ENCODE assay signal across 27 cellular contexts in genomic region chr18:34938102-34938501, GRCh38.
DNase-seq lines count a peak whose midpoint lies in the region; ATAC-seq, FAIRE-seq and TF ChIP-seq lines count a peak whose summit lies in the region.
"Had no signal": no experiment of that assay in that cellular context is flagged by ENCODE, and none has a peak within 500 bp of the region (broad histone marks: within the 10 kb centered on the region; RNA-seq: fewer than 3 reads in every experiment).

No MANE protein-coding gene starts in this region.

- intact Hi-C loops in HepG2 (cut with micrococcal nuclease; ENCODE audit: unreplicated experiment) (no loop called here), right lobe of liver (cut with DNase I) (no loop called here), psoas muscle (cut with DNase I) (no loop called here)

- no peak overlapping the region for H3K9ac ChIP-seq in HepG2 (ENCODE audit: insufficient read depth, low read depth, low read length)
- H3K9ac ChIP-seq: BLaER1 had no signal

- H3K4me3 ChIP-seq in HepG2 (replicated peaks in 1 of 3; ENCODE audit: insufficient read depth in 1 of 3, low read depth in 2 of 3, low read length in 3 of 3) (no peak overlapping the region), right lobe of liver (no peak overlapping the region), psoas muscle (no peak overlapping the region)
- H3K4me3 ChIP-seq: BLaER1, GM12878 had no signal

- no peaks in the 10 kb centered on the region for H4K20me1 ChIP-seq in HepG2 (ENCODE audit: insufficient read depth, low read length)
- H4K20me1 ChIP-seq: BLaER1 had no signal

- CTCF ChIA-PET in HepG2 (lab: Yijun Ruan, JAX; ENCODE audit: low intra/inter-chr PET ratio, low total read pairs): no interaction called here

- no peaks in the 10 kb centered on the region for H3K27me3 ChIP-seq in HepG2 (ENCODE audit: control insufficient read depth in 1 of 2, insufficient read depth in 2 of 2, low read length in 2 of 2)
- H3K27me3 ChIP-seq in right lobe of liver: no peaks in the 10 kb centered on the region
- no peaks in the 10 kb centered on the region for H3K27me3 ChIP-seq in psoas muscle (ENCODE audit: insufficient read depth in 3 of 3, low read length in 2 of 3)
- H3K27me3 ChIP-seq: BE2C, BLaER1 had no signal

- no peak for TF ChIP-seq RAD21 in HepG2 (CRISPR knock-in tag; IDR thresholded peaks at IDR 0.05)

- WGBS in HepG2 (ENCODE audit: low lambda C conversion rate): 93% methylated on average over 1 of the region's 1 CpG
- WGBS in right lobe of liver (ENCODE audit: insufficient coverage, low coverage, low lambda C conversion rate, missing lambda C conversion rate): 93% methylated on average over 1 of the region's 1 CpG
- 100% methylated on average over 1 of the region's 1 CpG for WGBS in psoas muscle, 3 donors

- TF ChIP-seq CTCF in HepG2 (CRISPR knock-in tag; IDR thresholded peaks at IDR 0.05): no peak
- no peak for TF ChIP-seq CTCF in right lobe of liver (IDR thresholded peaks at IDR 0.05)
- TF ChIP-seq CTCF in psoas muscle (IDR thresholded peaks at IDR 0.05): no peak

- in situ Hi-C loops in HepG2 (cut with HindIII; ENCODE audit: extremely low pct_ligation_motif_present, low pct_unique_long_range_greater_than_20kb): no loop called here

- peak overlapping the region; percentile 72 for H2AFZ ChIP-seq in HepG2 (ENCODE audit: low read length)

- no peak for TF ChIP-seq EP300 in HepG2 (IDR thresholded peaks at IDR 0.05; ENCODE audit: low read depth in 2 of 2, low read length in 2 of 2)
- TF ChIP-seq EP300 in HepG2 (CRISPR knock-in tag; IDR thresholded peaks at IDR 0.05; ENCODE audit: borderline replicate concordance): no peak

- ATAC-seq in HepG2: no peak
- ATAC-seq in right lobe of liver: no peak
- peak in 3 of 4 donors; percentile 52 to 73 (median 70) for ATAC-seq in psoas muscle
- ATAC-seq: GM12878 had no signal

- H3K79me2 ChIP-seq in HepG2 (ENCODE audit: insufficient read depth, low read length): no peaks in the 10 kb centered on the region

- no peak overlapping the region for H3K27ac ChIP-seq in HepG2 (ENCODE audit: extremely low read length, insufficient read depth, low read length)
- H3K27ac ChIP-seq in right lobe of liver: no peak overlapping the region
- peak overlapping the region; percentile 60 for H3K27ac ChIP-seq in psoas muscle
- H3K27ac ChIP-seq: BLaER1 had no signal

- H3K4me2 ChIP-seq in HepG2 (ENCODE audit: low read depth, low read length): no peak overlapping the region
- H3K4me2 ChIP-seq: BLaER1 had no signal

- TF ChIP-seq POLR2A in HepG2 (IDR thresholded peaks at IDR 0.05; ENCODE audit: insufficient read depth in 1 of 2, low read depth in 2 of 2, low read length in 2 of 2) (no peak), right lobe of liver (IDR thresholded peaks at IDR 0.05) (no peak), H54 (IDR thresholded peaks at IDR 0.05; ENCODE audit: low read depth, low read length) (no peak)

- POLR2A ChIA-PET in HepG2 (lab: Yijun Ruan, JAX): interaction anchor here (0.8 to 0.9 kb wide), 2 partner anchors 9 to 24 kb away, joined by 3 to 4 read pairs; no protein-coding TSS in a partner anchor

- H3K4me1 ChIP-seq in HepG2 (ENCODE audit: insufficient read depth, low read length) (peaks cover 15% of the 10 kb centered on the region), right lobe of liver (no peaks in the 10 kb centered on the region), psoas muscle (peaks cover 19% of the 10 kb centered on the region)
- H3K4me1 ChIP-seq: BE2C, BLaER1 had no signal

- DNase-seq in HepG2 (ENCODE audit: low spot score) (no peak), right lobe of liver (no peak), foreskin melanocyte (peak; percentile 11), psoas muscle (no peak), NCI-H526 (lab: John Stamatoyannopoulos, UW) (no peak), H54 (ENCODE audit: insufficient read length, low spot score) (no peak), T-helper 2 cell (no peak)
- DNase-seq: 8988T; ACHN; BE2C; C1 segment of cervical spinal cord; CD4-positive, alpha-beta memory T cell; CD4-positive, CD25-positive, alpha-beta regulatory T cell; CD8-positive, alpha-beta memory T cell; COR-L47; DMS 273 treated with DMSO at 0.1 percent for 48 hours; DMS153; DMS53; DMS79; DND-41; EL; GDM1 had no signal

- no peaks in the 10 kb centered on the region for H3K9me3 ChIP-seq in HepG2 (ENCODE audit: low read length)
- H3K9me3 ChIP-seq in right lobe of liver: no peaks in the 10 kb centered on the region
- H3K9me3 ChIP-seq in psoas muscle: no peaks in the 10 kb centered on the region
- H3K9me3 ChIP-seq: BE2C, BLaER1 had no signal

- FAIRE-seq in HepG2 (lab: Jason Lieb, UNC): no peak
- FAIRE-seq in H54 (lab: Jason Lieb, UNC): no peak
- FAIRE-seq: A204.1, GM12892, GM18507 had no signal

- no peaks in the 10 kb centered on the region for H3K36me3 ChIP-seq in HepG2 (replicated peaks in 1 of 2; ENCODE audit: control insufficient read depth in 1 of 2, insufficient read depth in 2 of 2, low read length in 2 of 2)
- no peaks in the 10 kb centered on the region for H3K36me3 ChIP-seq in right lobe of liver
- H3K36me3 ChIP-seq in psoas muscle (ENCODE audit: insufficient read depth in 1 of 2, low read depth in 1 of 2): no peaks in the 10 kb centered on the region
- H3K36me3 ChIP-seq: BE2C, BLaER1 had no signal

- BruUV-seq in HepG2 (replicated peaks; lab: Mats Ljungman, UMichigan): no TSS peak

TF ChIP-seq in HepG2, 621 proteins besides CTCF, POLR2A, EP300 and RAD21 (continues in another document):
- TF ChIP-seq NFE2L2 (IDR thresholded peaks at IDR 0.05; ENCODE audit: low read length) (no peak), THAP11 (CRISPR knock-in tag; IDR thresholded peaks at IDR 0.05) (no peak), ZNF75D (CRISPR knock-in tag; IDR thresholded peaks at IDR 0.05; ENCODE audit: borderline replicate concordance) (no peak), ZNF354B (CRISPR knock-in tag; IDR thresholded peaks at IDR 0.05) (no peak), BCLAF1 (IDR thresholded peaks at IDR 0.05) (no peak), ZNF598 (CRISPR knock-in tag; IDR thresholded peaks at IDR 0.05; ENCODE audit: borderline replicate concordance) (no peak), ZFP36L2 (CRISPR knock-in tag; IDR thresholded peaks at IDR 0.05) (no peak), ZNF713 (CRISPR knock-in tag; IDR thresholded peaks at IDR 0.05) (no peak), GPN1 (CRISPR knock-in tag; IDR thresholded peaks at IDR 0.05; ENCODE audit: borderline replicate concordance) (no peak), KLF6 (CRISPR knock-in tag; IDR thresholded peaks at IDR 0.05) (no peak), ZKSCAN5 (CRISPR knock-in tag; IDR thresholded peaks at IDR 0.05) (no peak), PREB (CRISPR knock-in tag; IDR thresholded peaks at IDR 0.05) (no peak), ELK4 (CRISPR knock-in tag; IDR thresholded peaks at IDR 0.05; ENCODE audit: borderline replicate concordance) (no peak), GRHL1 (CRISPR knock-in tag; conservative IDR thresholded peaks at IDR 0.05) (no peak)

Comparison
In these comparisons a context has a peak if more than half of its experiments do, and no peak if none do; other contexts are left out.
1. ATAC-seq: peak in psoas muscle (3 of 4); none in HepG2 (single experiment) and right lobe of liver (0 of 4).